Comparison of ENCODE assay signal across 1 cellular context in genomic region chr5:150022681-150023080, GRCh38.
TF ChIP-seq lines count a peak whose summit lies in the region.

No MANE protein-coding gene starts in this region.

TF ChIP-seq in GM23338, 12 proteins besides CTCF, POLR2A, EP300 and RAD21 (continued from another document):
- TF ChIP-seq ZNF462 (CRISPR knock-in tag; IDR thresholded peaks at IDR 0.05) (no peak), EZH2 (IDR thresholded peaks at IDR 0.05; ENCODE audit: low read depth, unreplicated experiment) (no peak)
